In genomic region chr3:115021061-115021460, GRCh38 we compare ENCODE assay signal across 21 cellular contexts.
DNase-seq lines count a peak whose midpoint lies in the region; TF ChIP-seq lines count a peak whose summit lies in the region.
"Had no signal": no experiment of that assay in that cellular context is flagged by ENCODE, and none has a peak within 500 bp of the region (broad histone marks: within the 10 kb centered on the region; RNA-seq: fewer than 3 reads in every experiment).

No MANE protein-coding gene starts in this region.

- in situ Hi-C loops in HAP-1 (cut with MboI; ENCODE audit: low sequenced_read_pairs): no loop called here

- H3K9me3 ChIP-seq in tibial artery (no peaks in the 10 kb centered on the region), HAP-1 (no peaks in the 10 kb centered on the region)
- H3K9me3 ChIP-seq: Caco-2, Peyer's patch had no signal

- H3K4me3 ChIP-seq in dorsolateral prefrontal cortex (peak overlapping the region in 10 of 59 donors; percentile 1 to 30 (median 8)), tibial artery (no peak overlapping the region), HAP-1 (no peak overlapping the region)
- H3K4me3 ChIP-seq: Peyer's patch had no signal

- H3K27ac ChIP-seq in dorsolateral prefrontal cortex (peak overlapping the region in 56 of 59 donors; percentile 16 to 88 (median 68)), layer of hippocampus (ENCODE audit: low read depth, low read length) (peak overlapping the region; percentile 54), tibial artery (no peak overlapping the region)
- H3K27ac ChIP-seq: C4-2B, Peyer's patch had no signal

- no peak for DNase-seq in dorsolateral prefrontal cortex
- DNase-seq in putamen (ENCODE audit: low spot score): peak; percentile 49
- DNase-seq in tibial artery: no peak
- DNase-seq in kidney tubule cell (ENCODE audit: low spot score): no peak
- no peak for DNase-seq in HAP-1 (ENCODE audit: low spot score in 2 of 2)
- DNase-seq in NCI-H524 (lab: John Stamatoyannopoulos, UW): no peak
- DNase-seq: Caco-2; CD8-positive, alpha-beta T cell; DMS79 treated with DMSO at 0.1 percent for 48 hours; GF-D8; GOT3; HCEC 1CT; NCI-H1048; NCI-H1417; NCI-H1694; NCI-H2081; NCI-H2227 treated with DMSO at 0.1 percent for 48 hours; NCI-H69; Peyer's patch had no signal

- H3K4me1 ChIP-seq in tibial artery: peaks cover 0 to 36% (median 0%) of the 10 kb centered on the region in 4 donors
- H3K4me1 ChIP-seq in HAP-1: peaks cover 17% of the 10 kb centered on the region
- H3K4me1 ChIP-seq: Caco-2, Peyer's patch had no signal

- TF ChIP-seq CTCF in dorsolateral prefrontal cortex (IDR thresholded peaks at IDR 0.05 in 54 of 56, conservative IDR thresholded peaks at IDR 0.05 in 2 of 56; ENCODE audit: low read depth in 1 of 56, partially characterized antibody in 56 of 56) (peak in 1 of 56 donors; percentile 17), tibial artery (IDR thresholded peaks at IDR 0.05) (no peak)

- intact Hi-C loops in dorsolateral prefrontal cortex (cut with DNase I) (no loop called here), tibial artery (cut with DNase I; ENCODE audit: low total_unique reads) (no loop called here)

- H3K36me3 ChIP-seq in tibial artery (peaks cover 0 to 4% (median 0%) of the 10 kb centered on the region in 3 donors), HAP-1 (replicated peaks) (no peaks in the 10 kb centered on the region)
- H3K36me3 ChIP-seq: Peyer's patch had no signal

- H3K27me3 ChIP-seq in dorsolateral prefrontal cortex (no peaks in the 10 kb centered on the region), layer of hippocampus (ENCODE audit: control insufficient read depth, insufficient read depth, low read length) (no peaks in the 10 kb centered on the region), tibial artery (no peaks in the 10 kb centered on the region), HAP-1 (ENCODE audit: low read depth) (no peaks in the 10 kb centered on the region)
- H3K27me3 ChIP-seq: Peyer's patch had no signal

Comparison
In these comparisons a context has a peak if more than half of its experiments do, and no peak if none do; other contexts are left out.
1. H3K27ac ChIP-seq: peak in dorsolateral prefrontal cortex (56 of 59) and layer of hippocampus (single experiment); none in tibial artery (0 of 2).